In genomic region chr16:68257251-68257905, GRCh38 we compare ENCODE assay signal across 9 cellular contexts. TPM values are rescaled to one million over a fixed set of nuclear protein-coding genes. Genes with fewer than 3 reads are reported as not detected.
A peak's percentile ranks its signal among the peaks of the same experiment; 100 is the strongest.
DNase-seq lines count a peak whose midpoint lies in the region; ATAC-seq, FAIRE-seq and TF ChIP-seq lines count a peak whose summit lies in the region.
"Had no signal": no experiment of that assay in that cellular context is flagged by ENCODE, and none has a peak within 500 bp of the region (broad histone marks: within the 10 kb centered on the region; RNA-seq: fewer than 3 reads in every experiment).

No MANE protein-coding gene starts in this region.

- H3K79me2 ChIP-seq in HepG2 (ENCODE audit: insufficient read depth, low read length): no peaks in the 10 kb centered on the region

- FAIRE-seq in HepG2 (lab: Jason Lieb, UNC): no peak

- H3K27me3 Mint-ChIP-seq in IgD-negative memory B cell: no peaks in the 10 kb centered on the region
- no peaks in the 10 kb centered on the region for H3K27me3 Mint-ChIP-seq in activated CD8-positive, alpha-beta memory T cell treated with anti-CD3 and anti-CD28 coated beads, Interleukin-2, amount 10 ng/mL, durations not matched to agents 7 days and 5 days
- H3K27me3 Mint-ChIP-seq: activated naive CD8-positive, alpha-beta T cell had no signal

- peak overlapping the region in 1 of 3 experiments; percentile 47; a peak in 2 of 6 replicates for H3K4me3 ChIP-seq in HepG2 (replicated peaks in 1 of 3; ENCODE audit: insufficient read depth in 1 of 3, low read depth in 2 of 3, low read length in 3 of 3)
- no peak overlapping the region for H3K4me3 ChIP-seq in right lobe of liver
- no peak overlapping the region for H3K4me3 ChIP-seq in adrenal gland
- no peak overlapping the region for H3K4me3 ChIP-seq in psoas muscle

- ATAC-seq in HepG2 (peak; percentile 8), right lobe of liver (no peak), psoas muscle (peak; percentile 64 to 69 (median 68)), HG02571 (IDR thresholded peaks at IDR 0.05; ENCODE audit: unreplicated experiment) (no peak)
- no peak for ATAC-seq in activated CD8-positive, alpha-beta memory T cell treated with anti-CD3 and anti-CD28 coated beads, Interleukin-2, amount 10 ng/mL, durations not matched to agents 7 days and 5 days

- H3K36me3 ChIP-seq in HepG2 (replicated peaks in 1 of 2; ENCODE audit: control insufficient read depth in 1 of 2, insufficient read depth in 2 of 2, low read length in 2 of 2) (peaks cover 3 to 22% of the 10 kb centered on the region in 2 experiments; a peak in 4 of 5 replicates), right lobe of liver (peaks cover 0 to 55% (median 0%) of the 10 kb centered on the region in 4 donors), adrenal gland (replicated peaks in 1 of 2) (peaks cover 0 to 56% of the 10 kb centered on the region in 2 donors), psoas muscle (ENCODE audit: insufficient read depth in 1 of 2, low read depth in 1 of 2) (peaks cover 8 to 67% of the 10 kb centered on the region in 2 donors)

- intact Hi-C loops in HepG2 (cut with micrococcal nuclease; ENCODE audit: unreplicated experiment): no loop called here
- intact Hi-C loops in right lobe of liver (cut with DNase I): loop anchor here in 1 of 2 donors (5.0 kb wide), 1 partner anchor 70 kb away; no protein-coding TSS in a partner anchor
- intact Hi-C loops in adrenal gland (cut with DNase I): no loop called here
- intact Hi-C loops in psoas muscle (cut with DNase I): no loop called here

- BruUV-seq in HepG2 (replicated peaks; lab: Mats Ljungman, UMichigan): no TSS peak

- 76% methylated on average over 6 of the region's 6 CpGs for whole genome bisulfite sequencing in HepG2 (ENCODE audit: low lambda C conversion rate)
- WGBS in right lobe of liver (ENCODE audit: insufficient coverage, low coverage, low lambda C conversion rate, missing lambda C conversion rate): 80% methylated on average over 2 of the region's 6 CpGs
- 47 to 88% (median 79%) methylated on average over 3 to 6 of the region's 6 CpGs for WGBS in adrenal gland, 4 donors
- 36 to 59% (median 46%) methylated on average over 6 of the region's 6 CpGs for WGBS in psoas muscle, 3 donors

- no peaks in the 10 kb centered on the region for H3K9me3 Mint-ChIP-seq in IgD-negative memory B cell
- H3K9me3 Mint-ChIP-seq in activated CD8-positive, alpha-beta memory T cell treated with anti-CD3 and anti-CD28 coated beads, Interleukin-2, amount 10 ng/mL, durations not matched to agents 7 days and 5 days (ENCODE audit: low read depth): no peaks in the 10 kb centered on the region

- in situ Hi-C loops in HepG2 (cut with HindIII; ENCODE audit: extremely low pct_ligation_motif_present, low pct_unique_long_range_greater_than_20kb): no loop called here

- H3K36me3 Mint-ChIP-seq in IgD-negative memory B cell: peaks cover 5% of the 10 kb centered on the region
- peaks cover 2% of the 10 kb centered on the region for H3K36me3 Mint-ChIP-seq in activated CD8-positive, alpha-beta memory T cell treated with anti-CD3 and anti-CD28 coated beads, Interleukin-2, amount 10 ng/mL, durations not matched to agents 7 days and 5 days
- H3K36me3 Mint-ChIP-seq: activated naive CD8-positive, alpha-beta T cell had no signal

- H3K4me1 Mint-ChIP-seq in IgD-negative memory B cell: peaks cover 12 to 21% (median 15%) of the 10 kb centered on the region in 3 donors
- H3K4me1 Mint-ChIP-seq in activated CD8-positive, alpha-beta memory T cell treated with anti-CD3 and anti-CD28 coated beads, Interleukin-2, amount 10 ng/mL, durations not matched to agents 7 days and 5 days: peaks cover 14% of the 10 kb centered on the region

- H3K9ac ChIP-seq in HepG2 (ENCODE audit: insufficient read depth, low read depth, low read length): peak overlapping the region; percentile 73

- no peak for TF ChIP-seq RAD21 in HepG2 (CRISPR knock-in tag; IDR thresholded peaks at IDR 0.05)

- CTCF ChIA-PET in HepG2 (lab: Yijun Ruan, JAX; ENCODE audit: low intra/inter-chr PET ratio, low total read pairs): interaction anchor here (2.0 kb wide), 1 partner anchor 71 kb away, joined by 8 read pairs; no protein-coding TSS in a partner anchor
- CTCF ChIA-PET in activated CD8-positive, alpha-beta memory T cell treated with anti-CD3 and anti-CD28 coated beads, Interleukin-2, amount 10 ng/mL, durations not matched to agents 7 days and 5 days (lab: Charles Lee): interaction anchor here (0.9 to 8.9 kb wide), 4 partner anchors 19 to 92 kb away, joined by 3 to 451 read pairs (median 4); no protein-coding TSS in a partner anchor

- H3K4me1 ChIP-seq in HepG2 (ENCODE audit: insufficient read depth, low read length) (peaks cover 43% of the 10 kb centered on the region), right lobe of liver (no peaks in the 10 kb centered on the region), adrenal gland (replicated peaks in 1 of 2) (peaks cover 8 to 27% of the 10 kb centered on the region in 2 donors), psoas muscle (peaks cover 60% of the 10 kb centered on the region)

- no peaks in the 10 kb centered on the region for H3K27me3 ChIP-seq in HepG2 (ENCODE audit: control insufficient read depth in 1 of 2, insufficient read depth in 2 of 2, low read length in 2 of 2)
- H3K27me3 ChIP-seq in right lobe of liver: no peaks in the 10 kb centered on the region
- H3K27me3 ChIP-seq in adrenal gland: no peaks in the 10 kb centered on the region
- H3K27me3 ChIP-seq in psoas muscle (ENCODE audit: insufficient read depth in 3 of 3, low read length in 2 of 3): no peaks in the 10 kb centered on the region

- H3K9me3 ChIP-seq in HepG2 (ENCODE audit: low read length): no peaks in the 10 kb centered on the region
- H3K9me3 ChIP-seq in right lobe of liver: no peaks in the 10 kb centered on the region
- H3K9me3 ChIP-seq in adrenal gland (replicated peaks in 1 of 3): no peaks in the 10 kb centered on the region
- no peaks in the 10 kb centered on the region for H3K9me3 ChIP-seq in psoas muscle

- H3K4me3 Mint-ChIP-seq in IgD-negative memory B cell: peak overlapping the region in 3 of 4 donors; percentile 41 to 56 (median 51)
- H3K4me3 Mint-ChIP-seq in activated CD8-positive, alpha-beta memory T cell treated with anti-CD3 and anti-CD28 coated beads, Interleukin-2, amount 10 ng/mL, durations not matched to agents 7 days and 5 days: no peak overlapping the region
- H3K4me3 Mint-ChIP-seq: activated naive CD8-positive, alpha-beta T cell had no signal

- TF ChIP-seq CTCF in HepG2 (CRISPR knock-in tag; IDR thresholded peaks at IDR 0.05) (no peak), right lobe of liver (IDR thresholded peaks at IDR 0.05) (no peak), adrenal gland (IDR thresholded peaks at IDR 0.05) (no peak), psoas muscle (IDR thresholded peaks at IDR 0.05) (no peak)

- DNase-seq in HepG2 (ENCODE audit: low spot score) (no peak), right lobe of liver (no peak), adrenal gland (peak in 1 of 7 donors; percentile 49), psoas muscle (peak; percentile 51 to 81), NCI-H2081 treated with DMSO at 0.1 percent for 48 hours (lab: John Stamatoyannopoulos, UW) (no peak)
- DNase-seq in activated CD8-positive, alpha-beta memory T cell treated with anti-CD3 and anti-CD28 coated beads, Interleukin-2, amount 10 ng/mL, durations not matched to agents 7 days and 5 days: no peak

- H4K20me1 ChIP-seq in HepG2 (ENCODE audit: insufficient read depth, low read length): no peaks in the 10 kb centered on the region

- TF ChIP-seq POLR2A in HepG2 (IDR thresholded peaks at IDR 0.05; ENCODE audit: insufficient read depth in 1 of 2, low read depth in 2 of 2, low read length in 2 of 2): no peak
- no peak for TF ChIP-seq POLR2A in right lobe of liver (IDR thresholded peaks at IDR 0.05)
- no peak for TF ChIP-seq POLR2A in adrenal gland (IDR thresholded peaks at IDR 0.05)

- H2AFZ ChIP-seq in HepG2 (ENCODE audit: low read length): peak overlapping the region; percentile 73

- POLR2A ChIA-PET in HepG2 (lab: Yijun Ruan, JAX): interaction anchor here (0.8 to 3.3 kb wide), 19 partner anchors 11 to 177 kb away, joined by 3 to 92 read pairs (median 5); partner anchors contain the start of genes ESRP2, PLA2G15, PRMT7 and SLC7A6OS

- no peak for TF ChIP-seq EP300 in HepG2 (IDR thresholded peaks at IDR 0.05; ENCODE audit: low read depth in 2 of 2, low read length in 2 of 2)
- TF ChIP-seq EP300 in HepG2 (CRISPR knock-in tag; IDR thresholded peaks at IDR 0.05; ENCODE audit: borderline replicate concordance): no peak

- H3K4me2 ChIP-seq in HepG2 (ENCODE audit: low read depth, low read length): peak overlapping the region; percentile 67

- H3K27ac ChIP-seq in HepG2 (ENCODE audit: extremely low read length, insufficient read depth, low read length): peak overlapping the region; percentile 87
- H3K27ac ChIP-seq in right lobe of liver: no peak overlapping the region
- peak overlapping the region; percentile 74 to 94 (median 92) for H3K27ac ChIP-seq in adrenal gland
- peak overlapping the region; percentile 99 for H3K27ac ChIP-seq in psoas muscle

- peak overlapping the region; percentile 16 to 89 (median 47) for H3K27ac Mint-ChIP-seq in IgD-negative memory B cell
- no peak overlapping the region for H3K27ac Mint-ChIP-seq in activated CD8-positive, alpha-beta memory T cell treated with anti-CD3 and anti-CD28 coated beads, Interleukin-2, amount 10 ng/mL, durations not matched to agents 7 days and 5 days
- H3K27ac Mint-ChIP-seq: activated naive CD8-positive, alpha-beta T cell had no signal

RNA-seq across cellular contexts. Expression of gene SLC7A6, which starts 6.9 kb away (rescaled TPM):
- 25.4 and 35.8 TPM in 2 replicates for total RNA-seq in HepG2 (2016; rRNA removed; fragmentation: Illumina TruSeq; extraction: Trizol)
- total RNA-seq in HepG2 (2016; cell fraction: cytosol; rRNA removed; fragmentation: Illumina TruSeq; extraction: Trizol; ENCODE audit: low read depth): 116 and 121 TPM in 2 replicates
- 25.1 and 35.3 TPM in 2 replicates for total RNA-seq in HepG2 (2016; cell fraction: insoluble cytoplasmic fraction; rRNA removed; fragmentation: Illumina TruSeq; extraction: Trizol)
- total RNA-seq in HepG2 (2016; cell fraction: membrane; rRNA removed; fragmentation: Illumina TruSeq; extraction: Trizol): 38.4 and 41.5 TPM in 2 replicates
- 53.5 and 62.4 TPM in 2 replicates for total RNA-seq in HepG2 (2016; cell fraction: nucleus; rRNA removed; fragmentation: Illumina TruSeq; extraction: Trizol)
- 67.4 and 70.8 TPM in 2 replicates for polyA plus RNA-seq in HepG2 (2011; rRNA removed)
- polyA plus RNA-seq in HepG2 (2011; cell fraction: cytosol; rRNA removed): 38.1 and 42.5 TPM in 2 replicates
- 195 and 234 TPM in 2 replicates for polyA plus RNA-seq in HepG2 (2011; cell fraction: nucleus; rRNA removed)
- polyA plus RNA-seq in HepG2 (2012): 29.8 and 35.6 TPM in 2 replicates
- polyA plus RNA-seq in HepG2 (2016; cell fraction: cytosol; fragmentation: Illumina TruSeq; extraction: Trizol; ENCODE audit: low read depth): 4.5 and 5.9 TPM in 2 replicates
- 17.5 and 18.7 TPM in 2 replicates for polyA plus RNA-seq in HepG2 (2016; cell fraction: insoluble cytoplasmic fraction; fragmentation: Illumina TruSeq; extraction: Trizol; ENCODE audit: low read depth)
- polyA plus RNA-seq in HepG2 (2016; cell fraction: membrane; fragmentation: Illumina TruSeq; extraction: Trizol; ENCODE audit: low read depth): 8.7 and 9.5 TPM in 2 replicates
- polyA plus RNA-seq in HepG2 (2016; cell fraction: nucleus; fragmentation: Illumina TruSeq; extraction: Trizol; ENCODE audit: insufficient read depth, low read depth): 86.8 and 104 TPM in 2 replicates
- 346 and 374 TPM in 2 replicates for polyA minus RNA-seq in HepG2 (2011; rRNA and poly(A)+ RNA removed; ENCODE audit: low replicate concordance)
- 39.3 and 39.6 TPM in 2 replicates for polyA minus RNA-seq in HepG2 (2011; cell fraction: cytosol; rRNA and poly(A)+ RNA removed)
- polyA minus RNA-seq in HepG2 (2011; cell fraction: nucleus; rRNA and poly(A)+ RNA removed): 114 and 135 TPM in 2 replicates
- total RNA-seq in right lobe of liver: 1 to 10 TPM; 1.6 to 9.6 (median 4.5) TPM
- 13.8 TPM for polyA plus RNA-seq in IgD-negative memory B cell
- total RNA-seq in adrenal gland: 10 to 100 TPM; 17.0 to 54.7 (median 25.0) TPM
- polyA plus RNA-seq in adrenal gland: 10 to 100 TPM; 14.8 to 22.2 (median 19.6) TPM
- total RNA-seq in psoas muscle: 100 to 1,000 TPM in 1 of 4 donors, 10 to 100 TPM in 3; 25.6 to 217 (median 70.5) TPM
- polyA plus RNA-seq in psoas muscle: 10 to 100 TPM in 2 of 3 donors, 1 to 10 TPM in 1; 9.2 to 55.2 (median 36.4) TPM
- 10 to 100 TPM; 73.3 to 99.5 TPM for total RNA-seq in activated CD8-positive, alpha-beta memory T cell treated with anti-CD3 and anti-CD28 coated beads, Interleukin-2, amount 10 ng/mL, durations not matched to agents 7 days and 5 days

RNA-seq across cellular contexts. Expression of gene PLA2G15, which starts 12.2 kb away (rescaled TPM):
- 9.9 and 14.4 TPM in 2 replicates for total RNA-seq in HepG2 (2016; rRNA removed; fragmentation: Illumina TruSeq; extraction: Trizol)
- total RNA-seq in HepG2 (2016; cell fraction: cytosol; rRNA removed; fragmentation: Illumina TruSeq; extraction: Trizol; ENCODE audit: low read depth): 1.6 and 1.9 TPM in 2 replicates
- 8.0 and 15.5 TPM in 2 replicates for total RNA-seq in HepG2 (2016; cell fraction: insoluble cytoplasmic fraction; rRNA removed; fragmentation: Illumina TruSeq; extraction: Trizol)
- total RNA-seq in HepG2 (2016; cell fraction: membrane; rRNA removed; fragmentation: Illumina TruSeq; extraction: Trizol): 4.8 and 5.1 TPM in 2 replicates
- total RNA-seq in HepG2 (2016; cell fraction: nucleus; rRNA removed; fragmentation: Illumina TruSeq; extraction: Trizol): 16.6 and 20.9 TPM in 2 replicates
- 23.7 and 30.2 TPM in 2 replicates for polyA plus RNA-seq in HepG2 (2011; rRNA removed)
- 18.0 and 24.3 TPM in 2 replicates for polyA plus RNA-seq in HepG2 (2011; cell fraction: cytosol; rRNA removed)
- polyA plus RNA-seq in HepG2 (2011; cell fraction: nucleus; rRNA removed): 25.8 and 28.3 TPM in 2 replicates
- 14.5 and 15.3 TPM in 2 replicates for polyA plus RNA-seq in HepG2 (2012)
- polyA plus RNA-seq in HepG2 (2016; cell fraction: cytosol; fragmentation: Illumina TruSeq; extraction: Trizol; ENCODE audit: low read depth): 1.2 and 1.8 TPM in 2 replicates
- 8.4 and 8.8 TPM in 2 replicates for polyA plus RNA-seq in HepG2 (2016; cell fraction: insoluble cytoplasmic fraction; fragmentation: Illumina TruSeq; extraction: Trizol; ENCODE audit: low read depth)
- polyA plus RNA-seq in HepG2 (2016; cell fraction: membrane; fragmentation: Illumina TruSeq; extraction: Trizol; ENCODE audit: low read depth): 2.6 and 3.5 TPM in 2 replicates
- 29.5 and 29.9 TPM in 2 replicates for polyA plus RNA-seq in HepG2 (2016; cell fraction: nucleus; fragmentation: Illumina TruSeq; extraction: Trizol; ENCODE audit: insufficient read depth, low read depth)
- 18.7 and 48.3 TPM in 2 replicates for polyA minus RNA-seq in HepG2 (2011; rRNA and poly(A)+ RNA removed; ENCODE audit: low replicate concordance)
- 13.9 and 15.8 TPM in 2 replicates for polyA minus RNA-seq in HepG2 (2011; cell fraction: cytosol; rRNA and poly(A)+ RNA removed)
- polyA minus RNA-seq in HepG2 (2011; cell fraction: nucleus; rRNA and poly(A)+ RNA removed): 5.9 and 8.5 TPM in 2 replicates
- 10 to 100 TPM in 5 of 6 experiments, 1 to 10 TPM in 1; 9.7 to 21.2 (median 13.7) TPM for total RNA-seq in right lobe of liver
- polyA plus RNA-seq in IgD-negative memory B cell: 8.2 TPM
- 10 to 100 TPM; 13.4 to 37.1 (median 28.8) TPM for total RNA-seq in adrenal gland
- 10 to 100 TPM in 2 of 3 donors, 1 to 10 TPM in 1; 6.0 to 18.2 (median 13.6) TPM for polyA plus RNA-seq in adrenal gland
- total RNA-seq in psoas muscle: 10 to 100 TPM; 28.0 to 65.0 (median 31.0) TPM
- polyA plus RNA-seq in psoas muscle: 10 to 100 TPM; 13.0 to 31.7 (median 22.6) TPM
- total RNA-seq in activated CD8-positive, alpha-beta memory T cell treated with anti-CD3 and anti-CD28 coated beads, Interleukin-2, amount 10 ng/mL, durations not matched to agents 7 days and 5 days: 1 to 10 TPM; 8.4 to 9.3 TPM

RNA-seq across cellular contexts. Expression of gene ESRP2, which starts 21.5 kb away (rescaled TPM):
- total RNA-seq in HepG2 (2016; rRNA removed; fragmentation: Illumina TruSeq; extraction: Trizol) (17.1 and 21.1 TPM in 2 replicates), right lobe of liver (100 to 1,000 TPM in 1 of 6 experiments, 10 to 100 TPM in 5; 44.8 to 102 (median 57.9) TPM), adrenal gland (1 to 10 TPM in 3 of 8 donors, under 1 TPM in 5; 0.13 to 2.2 (median 0.72) TPM), psoas muscle (not detected)
- total RNA-seq in HepG2 (2016; cell fraction: cytosol; rRNA removed; fragmentation: Illumina TruSeq; extraction: Trizol; ENCODE audit: low read depth): 6.8 and 7.6 TPM in 2 replicates
- 14.0 and 20.2 TPM in 2 replicates for total RNA-seq in HepG2 (2016; cell fraction: insoluble cytoplasmic fraction; rRNA removed; fragmentation: Illumina TruSeq; extraction: Trizol)
- 8.4 and 9.8 TPM in 2 replicates for total RNA-seq in HepG2 (2016; cell fraction: membrane; rRNA removed; fragmentation: Illumina TruSeq; extraction: Trizol)
- total RNA-seq in HepG2 (2016; cell fraction: nucleus; rRNA removed; fragmentation: Illumina TruSeq; extraction: Trizol): 30.8 and 33.0 TPM in 2 replicates
- polyA plus RNA-seq in HepG2 (2011; rRNA removed) (32.4 and 36.3 TPM in 2 replicates), IgD-negative memory B cell (0.48 TPM), adrenal gland (under 1 TPM; 0.31 to 0.97 (median 0.37) TPM), psoas muscle (under 1 TPM; 0.03 to 0.08 (median 0.05) TPM)
- polyA plus RNA-seq in HepG2 (2011; cell fraction: cytosol; rRNA removed): 15.3 and 21.4 TPM in 2 replicates
- polyA plus RNA-seq in HepG2 (2011; cell fraction: nucleus; rRNA removed): 149 and 178 TPM in 2 replicates
- 22.9 and 25.0 TPM in 2 replicates for polyA plus RNA-seq in HepG2 (2012)
- 1.9 and 2.0 TPM in 2 replicates for polyA plus RNA-seq in HepG2 (2016; cell fraction: cytosol; fragmentation: Illumina TruSeq; extraction: Trizol; ENCODE audit: low read depth)
- 20.9 and 25.3 TPM in 2 replicates for polyA plus RNA-seq in HepG2 (2016; cell fraction: insoluble cytoplasmic fraction; fragmentation: Illumina TruSeq; extraction: Trizol; ENCODE audit: low read depth)
- polyA plus RNA-seq in HepG2 (2016; cell fraction: membrane; fragmentation: Illumina TruSeq; extraction: Trizol; ENCODE audit: low read depth): 6.3 and 6.7 TPM in 2 replicates
- polyA plus RNA-seq in HepG2 (2016; cell fraction: nucleus; fragmentation: Illumina TruSeq; extraction: Trizol; ENCODE audit: insufficient read depth, low read depth): 75.9 and 77.2 TPM in 2 replicates
- polyA minus RNA-seq in HepG2 (2011; rRNA and poly(A)+ RNA removed; ENCODE audit: low replicate concordance): 91.8 and 102 TPM in 2 replicates
- 22.4 and 22.8 TPM in 2 replicates for polyA minus RNA-seq in HepG2 (2011; cell fraction: cytosol; rRNA and poly(A)+ RNA removed)
- 79.8 and 79.9 TPM in 2 replicates for polyA minus RNA-seq in HepG2 (2011; cell fraction: nucleus; rRNA and poly(A)+ RNA removed)
- not detected for total RNA-seq in activated CD8-positive, alpha-beta memory T cell treated with anti-CD3 and anti-CD28 coated beads, Interleukin-2, amount 10 ng/mL, durations not matched to agents 7 days and 5 days

RNA-seq across cellular contexts. Expression of gene SLC7A6OS, which starts 53.4 kb away (rescaled TPM):
- 21.5 and 21.6 TPM in 2 replicates for total RNA-seq in HepG2 (2016; rRNA removed; fragmentation: Illumina TruSeq; extraction: Trizol)
- 4.2 and 5.7 TPM in 2 replicates for total RNA-seq in HepG2 (2016; cell fraction: cytosol; rRNA removed; fragmentation: Illumina TruSeq; extraction: Trizol; ENCODE audit: low read depth)
- total RNA-seq in HepG2 (2016; cell fraction: insoluble cytoplasmic fraction; rRNA removed; fragmentation: Illumina TruSeq; extraction: Trizol): 19.7 and 21.7 TPM in 2 replicates
- total RNA-seq in HepG2 (2016; cell fraction: membrane; rRNA removed; fragmentation: Illumina TruSeq; extraction: Trizol): 8.6 and 9.1 TPM in 2 replicates
- total RNA-seq in HepG2 (2016; cell fraction: nucleus; rRNA removed; fragmentation: Illumina TruSeq; extraction: Trizol): 28.4 and 34.8 TPM in 2 replicates
- polyA plus RNA-seq in HepG2 (2011; rRNA removed): 11.2 and 12.5 TPM in 2 replicates
- 6.1 and 9.0 TPM in 2 replicates for polyA plus RNA-seq in HepG2 (2011; cell fraction: cytosol; rRNA removed)
- 22.2 and 25.4 TPM in 2 replicates for polyA plus RNA-seq in HepG2 (2011; cell fraction: nucleus; rRNA removed)
- polyA plus RNA-seq in HepG2 (2012): 12.1 and 13.5 TPM in 2 replicates
- polyA plus RNA-seq in HepG2 (2016; cell fraction: cytosol; fragmentation: Illumina TruSeq; extraction: Trizol; ENCODE audit: low read depth): 2.2 and 2.4 TPM in 2 replicates
- 19.5 and 20.3 TPM in 2 replicates for polyA plus RNA-seq in HepG2 (2016; cell fraction: insoluble cytoplasmic fraction; fragmentation: Illumina TruSeq; extraction: Trizol; ENCODE audit: low read depth)
- 4.3 and 4.5 TPM in 2 replicates for polyA plus RNA-seq in HepG2 (2016; cell fraction: membrane; fragmentation: Illumina TruSeq; extraction: Trizol; ENCODE audit: low read depth)
- 37.7 and 42.1 TPM in 2 replicates for polyA plus RNA-seq in HepG2 (2016; cell fraction: nucleus; fragmentation: Illumina TruSeq; extraction: Trizol; ENCODE audit: insufficient read depth, low read depth)
- 8.8 and 15.1 TPM in 2 replicates for polyA minus RNA-seq in HepG2 (2011; rRNA and poly(A)+ RNA removed; ENCODE audit: low replicate concordance)
- 4.7 and 4.9 TPM in 2 replicates for polyA minus RNA-seq in HepG2 (2011; cell fraction: cytosol; rRNA and poly(A)+ RNA removed)
- polyA minus RNA-seq in HepG2 (2011; cell fraction: nucleus; rRNA and poly(A)+ RNA removed): 26.7 and 28.5 TPM in 2 replicates
- 1 to 10 TPM; 4.0 to 5.4 (median 4.8) TPM for total RNA-seq in right lobe of liver
- 28.2 TPM for polyA plus RNA-seq in IgD-negative memory B cell
- 10 to 100 TPM in 7 of 8 donors, 1 to 10 TPM in 1; 9.4 to 17.8 (median 13.8) TPM for total RNA-seq in adrenal gland
- 10 to 100 TPM in 1 of 3 donors, 1 to 10 TPM in 2; 5.7 to 14.6 (median 8.4) TPM for polyA plus RNA-seq in adrenal gland
- 10 to 100 TPM in 2 of 4 donors, 1 to 10 TPM in 2; 7.9 to 12.6 (median 9.9) TPM for total RNA-seq in psoas muscle
- 10 to 100 TPM in 1 of 3 donors, 1 to 10 TPM in 2; 5.8 to 16.3 (median 9.5) TPM for polyA plus RNA-seq in psoas muscle
- total RNA-seq in activated CD8-positive, alpha-beta memory T cell treated with anti-CD3 and anti-CD28 coated beads, Interleukin-2, amount 10 ng/mL, durations not matched to agents 7 days and 5 days: 10 to 100 TPM; 29.8 to 30.8 TPM

RNA-seq across cellular contexts. Expression of gene PRMT7, which starts 53.4 kb away (rescaled TPM):
- total RNA-seq in HepG2 (2016; rRNA removed; fragmentation: Illumina TruSeq; extraction: Trizol): 46.7 and 55.0 TPM in 2 replicates
- total RNA-seq in HepG2 (2016; cell fraction: cytosol; rRNA removed; fragmentation: Illumina TruSeq; extraction: Trizol; ENCODE audit: low read depth): 9.5 and 12.3 TPM in 2 replicates
- total RNA-seq in HepG2 (2016; cell fraction: insoluble cytoplasmic fraction; rRNA removed; fragmentation: Illumina TruSeq; extraction: Trizol): 45.8 and 52.4 TPM in 2 replicates
- total RNA-seq in HepG2 (2016; cell fraction: membrane; rRNA removed; fragmentation: Illumina TruSeq; extraction: Trizol): 18.9 and 20.2 TPM in 2 replicates
- total RNA-seq in HepG2 (2016; cell fraction: nucleus; rRNA removed; fragmentation: Illumina TruSeq; extraction: Trizol): 51.3 and 66.0 TPM in 2 replicates
- 47.5 and 53.5 TPM in 2 replicates for polyA plus RNA-seq in HepG2 (2011; rRNA removed)
- 35.5 and 39.1 TPM in 2 replicates for polyA plus RNA-seq in HepG2 (2011; cell fraction: cytosol; rRNA removed)
- polyA plus RNA-seq in HepG2 (2011; cell fraction: nucleus; rRNA removed): 268 and 334 TPM in 2 replicates
- polyA plus RNA-seq in HepG2 (2012): 28.1 and 39.6 TPM in 2 replicates
- polyA plus RNA-seq in HepG2 (2016; cell fraction: cytosol; fragmentation: Illumina TruSeq; extraction: Trizol; ENCODE audit: low read depth): 4.3 and 4.6 TPM in 2 replicates
- polyA plus RNA-seq in HepG2 (2016; cell fraction: insoluble cytoplasmic fraction; fragmentation: Illumina TruSeq; extraction: Trizol; ENCODE audit: low read depth): 36.4 and 39.2 TPM in 2 replicates
- polyA plus RNA-seq in HepG2 (2016; cell fraction: membrane; fragmentation: Illumina TruSeq; extraction: Trizol; ENCODE audit: low read depth): 6.8 and 7.1 TPM in 2 replicates
- polyA plus RNA-seq in HepG2 (2016; cell fraction: nucleus; fragmentation: Illumina TruSeq; extraction: Trizol; ENCODE audit: insufficient read depth, low read depth): 109 and 112 TPM in 2 replicates
- polyA minus RNA-seq in HepG2 (2011; rRNA and poly(A)+ RNA removed; ENCODE audit: low replicate concordance): 105 and 173 TPM in 2 replicates
- 15.1 and 21.0 TPM in 2 replicates for polyA minus RNA-seq in HepG2 (2011; cell fraction: cytosol; rRNA and poly(A)+ RNA removed)
- 89.8 and 99.8 TPM in 2 replicates for polyA minus RNA-seq in HepG2 (2011; cell fraction: nucleus; rRNA and poly(A)+ RNA removed)
- total RNA-seq in right lobe of liver: 10 to 100 TPM; 13.1 to 28.3 (median 21.1) TPM
- polyA plus RNA-seq in IgD-negative memory B cell: 22.8 TPM
- 10 to 100 TPM; 30.0 to 52.1 (median 39.9) TPM for total RNA-seq in adrenal gland
- polyA plus RNA-seq in adrenal gland: 100 to 1,000 TPM in 2 of 3 donors, 10 to 100 TPM in 1; 45.3 to 141 (median 111) TPM
- 10 to 100 TPM; 19.9 to 31.4 (median 26.6) TPM for total RNA-seq in psoas muscle
- 10 to 100 TPM; 18.9 to 45.1 (median 20.4) TPM for polyA plus RNA-seq in psoas muscle
- total RNA-seq in activated CD8-positive, alpha-beta memory T cell treated with anti-CD3 and anti-CD28 coated beads, Interleukin-2, amount 10 ng/mL, durations not matched to agents 7 days and 5 days: 10 to 100 TPM; 60.9 to 73.9 TPM

Comparison
In these comparisons a context has a peak if more than half of its experiments do, and no peak if none do; other contexts are left out.
1. ATAC-seq: peak in HepG2 (single experiment) and psoas muscle (4 of 4); none in right lobe of liver (0 of 4), activated CD8-positive, alpha-beta memory T cell treated with anti-CD3 and anti-CD28 coated beads, Interleukin-2, amount 10 ng/mL, durations not matched to agents 7 days and 5 days (single experiment) and HG02571 (single experiment).
2. H3K27ac ChIP-seq: peak in HepG2 (single experiment), adrenal gland (5 of 5) and psoas muscle (single experiment); none in right lobe of liver (0 of 3).
3. DNase-seq: peak in psoas muscle (2 of 2); none in HepG2 (single experiment), right lobe of liver (0 of 3), activated CD8-positive, alpha-beta memory T cell treated with anti-CD3 and anti-CD28 coated beads, Interleukin-2, amount 10 ng/mL, durations not matched to agents 7 days and 5 days (single experiment) and NCI-H2081 treated with DMSO at 0.1 percent for 48 hours (single experiment).